8 cellular contexts compared by ENCODE assay signal in the genomic region with DNA sequence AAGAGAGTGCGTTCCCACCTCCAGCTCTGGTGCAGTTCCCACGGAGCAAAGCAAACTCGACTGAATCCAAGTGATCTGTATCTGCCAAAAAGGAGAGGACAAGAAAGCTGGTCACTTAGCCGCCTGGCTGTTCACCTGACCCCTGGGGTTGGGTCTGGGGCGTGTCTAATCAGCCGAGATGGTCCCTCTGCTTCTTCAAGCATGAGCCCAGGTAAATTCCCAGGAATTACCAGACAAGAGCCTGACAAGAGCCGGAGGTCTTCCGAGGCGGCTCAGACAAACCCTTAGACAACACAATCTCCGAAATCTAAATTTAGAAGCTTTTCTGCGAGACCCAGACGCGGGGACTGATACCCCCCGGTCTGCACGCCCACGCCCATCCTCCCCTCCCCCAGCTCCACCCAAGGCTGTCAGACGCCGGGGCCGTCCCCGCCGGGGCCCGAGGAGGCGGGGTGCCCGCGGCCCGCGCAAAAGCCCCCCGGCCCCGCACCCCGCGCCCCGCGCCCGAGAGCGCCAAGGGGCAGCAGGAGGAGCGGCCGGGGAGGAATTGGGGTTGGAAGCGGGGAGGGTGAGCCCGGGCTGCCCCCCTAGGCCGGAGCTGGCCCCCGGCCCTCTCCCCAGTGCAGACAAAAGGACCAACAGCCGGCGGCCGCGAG. TPM values are rescaled to one million over a fixed set of nuclear protein-coding genes. Genes with fewer than 3 reads are reported as not detected.
DNase-seq lines count a peak whose midpoint lies in the region; ATAC-seq lines count a peak whose summit lies in the region.

No MANE protein-coding gene starts in this region.

- intact Hi-C loops in right cardiac atrium (cut with DNase I): loop anchor here in 2 of 4 donors (10.0 kb wide), 2 partner anchors 61 to 81 kb away; no protein-coding TSS in a partner anchor

- H3K9me3 ChIP-seq in right cardiac atrium (ENCODE audit: control insufficient read depth, low read length): no peaks in the 10 kb centered on the region

- H3K9me3 Mint-ChIP-seq in activated naive CD8-positive, alpha-beta T cell treated with anti-CD3 and anti-CD28 coated beads, Interleukin-2, amount 10 ng/mL, durations not matched to agents 7 days and 5 days: no peaks in the 10 kb centered on the region

- H3K27me3 ChIP-seq in right cardiac atrium (ENCODE audit: control insufficient read depth, insufficient read depth): no peaks in the 10 kb centered on the region

- peaks cover 14% of the 10 kb centered on the region for H3K36me3 Mint-ChIP-seq in activated naive CD8-positive, alpha-beta T cell treated with anti-CD3 and anti-CD28 coated beads, Interleukin-2, amount 10 ng/mL, durations not matched to agents 7 days and 5 days

- 1% methylated on average over 45 of the region's 45 CpGs for WGBS in right cardiac atrium

- peak overlapping the region; percentile 59 for H3K27ac Mint-ChIP-seq in activated naive CD8-positive, alpha-beta T cell treated with anti-CD3 and anti-CD28 coated beads, Interleukin-2, amount 10 ng/mL, durations not matched to agents 7 days and 5 days

- peaks cover 26% of the 10 kb centered on the region for H3K27me3 Mint-ChIP-seq in activated naive CD8-positive, alpha-beta T cell treated with anti-CD3 and anti-CD28 coated beads, Interleukin-2, amount 10 ng/mL, durations not matched to agents 7 days and 5 days

- H3K4me1 ChIP-seq in right cardiac atrium (ENCODE audit: control insufficient read depth, insufficient read depth, low read length): no peaks in the 10 kb centered on the region

- H3K4me1 Mint-ChIP-seq in activated naive CD8-positive, alpha-beta T cell treated with anti-CD3 and anti-CD28 coated beads, Interleukin-2, amount 10 ng/mL, durations not matched to agents 7 days and 5 days: peaks cover 41% of the 10 kb centered on the region

- ATAC-seq in HG03103 (IDR thresholded peaks at IDR 0.05; ENCODE audit: low read depth, unreplicated experiment): peak; percentile 30
- peak; percentile 16 for ATAC-seq in activated naive CD8-positive, alpha-beta T cell treated with anti-CD3 and anti-CD28 coated beads, Interleukin-2, amount 10 ng/mL, durations not matched to agents 7 days and 5 days (ENCODE audit: low read depth)
- peak; percentile 65 for ATAC-seq in right cardiac atrium

- peak overlapping the region; percentile 89 for H3K27ac ChIP-seq in right cardiac atrium (ENCODE audit: low read length)

- DNase-seq in NCI-H1417 (lab: John Stamatoyannopoulos, UW): peak; percentile 10 to 63 (median 60)
- DNase-seq in NCI-H1417 treated with DMSO at 0.1 percent for 48 hours (lab: John Stamatoyannopoulos, UW): no peak
- peak; percentile 47 for DNase-seq in SK-N-DZ (ENCODE audit: low spot score)
- DNase-seq in activated naive CD8-positive, alpha-beta T cell treated with anti-CD3 and anti-CD28 coated beads, Interleukin-2, amount 10 ng/mL, durations not matched to agents 7 days and 5 days: peak; percentile 63
- DNase-seq in right cardiac atrium: peak; percentile 53 to 80 (median 77)
- DNase-seq in retina: peak; percentile 71
- no peak for DNase-seq in DMS114 treated with DMSO at 0.1 percent for 48 hours (lab: John Stamatoyannopoulos, UW; ENCODE audit: unreplicated experiment)

- POLR2A ChIA-PET in activated naive CD8-positive, alpha-beta T cell treated with anti-CD3 and anti-CD28 coated beads, Interleukin-2, amount 10 ng/mL, durations not matched to agents 7 days and 5 days (lab: Charles Lee): interaction anchor here (0.6 to 5.5 kb wide), 6 partner anchors 11 to 75 kb away, joined by 4 to 79 read pairs (median 12); partner anchors contain the start of genes AP1G1, ATXN1L and IST1

- peak overlapping the region; percentile 70 for H3K4me3 ChIP-seq in right cardiac atrium (ENCODE audit: low read length)

- peak overlapping the region; percentile 82 for H3K4me3 Mint-ChIP-seq in activated naive CD8-positive, alpha-beta T cell treated with anti-CD3 and anti-CD28 coated beads, Interleukin-2, amount 10 ng/mL, durations not matched to agents 7 days and 5 days

RNA-seq across cellular contexts. Expression of gene ZNF821, which starts 0.7 kb away (rescaled TPM):
- 46.7 and 88.4 TPM in 2 replicates for polyA plus RNA-seq in SK-N-DZ (2014; cell fraction: cytosol; rRNA removed)
- 37.9 and 43.1 TPM in 2 replicates for polyA plus RNA-seq in SK-N-DZ (2014; cell fraction: nucleus; rRNA removed)
- 1 to 10 TPM; 5.7 to 8.0 TPM for total RNA-seq in activated naive CD8-positive, alpha-beta T cell treated with anti-CD3 and anti-CD28 coated beads, Interleukin-2, amount 10 ng/mL, durations not matched to agents 7 days and 5 days
- 1 to 10 TPM; 6.3 to 8.5 (median 6.9) TPM for total RNA-seq in right cardiac atrium
- polyA plus RNA-seq in right cardiac atrium: 5.0 TPM

RNA-seq across cellular contexts. Expression of gene IST1, which starts 12.0 kb away (rescaled TPM):
- polyA plus RNA-seq in SK-N-DZ (2014; cell fraction: cytosol; rRNA removed): 403 and 436 TPM in 2 replicates
- 316 and 411 TPM in 2 replicates for polyA plus RNA-seq in SK-N-DZ (2014; cell fraction: nucleus; rRNA removed)
- 100 to 1,000 TPM; 228 to 248 TPM for total RNA-seq in activated naive CD8-positive, alpha-beta T cell treated with anti-CD3 and anti-CD28 coated beads, Interleukin-2, amount 10 ng/mL, durations not matched to agents 7 days and 5 days
- 100 to 1,000 TPM; 128 to 148 (median 139) TPM for total RNA-seq in right cardiac atrium
- polyA plus RNA-seq in right cardiac atrium: 89.5 TPM

RNA-seq across cellular contexts. Expression of gene ATXN1L, which starts 37.5 kb away (rescaled TPM):
- polyA plus RNA-seq in SK-N-DZ (2014; cell fraction: cytosol; rRNA removed): 10.3 and 10.6 TPM in 2 replicates
- 8.5 and 13.5 TPM in 2 replicates for polyA plus RNA-seq in SK-N-DZ (2014; cell fraction: nucleus; rRNA removed)
- total RNA-seq in activated naive CD8-positive, alpha-beta T cell treated with anti-CD3 and anti-CD28 coated beads, Interleukin-2, amount 10 ng/mL, durations not matched to agents 7 days and 5 days: 10 to 100 TPM; 27.8 to 28.3 TPM
- 10 to 100 TPM; 16.2 to 20.1 (median 17.1) TPM for total RNA-seq in right cardiac atrium
- 8.7 TPM for polyA plus RNA-seq in right cardiac atrium

Comparison
In these comparisons a context has a peak if more than half of its experiments do, and no peak if none do; other contexts are left out.
1. DNase-seq: peak in NCI-H1417 (3 of 3), SK-N-DZ (single experiment), activated naive CD8-positive, alpha-beta T cell treated with anti-CD3 and anti-CD28 coated beads, Interleukin-2, amount 10 ng/mL, durations not matched to agents 7 days and 5 days (single experiment), right cardiac atrium (3 of 3) and retina (single experiment); none in NCI-H1417 treated with DMSO at 0.1 percent for 48 hours (single experiment) and DMS114 treated with DMSO at 0.1 percent for 48 hours (single experiment).
2. Peak in every context shown above with its lines, with median percentiles within 50 percentile points of each other: ATAC-seq.